Comparison of ENCODE assay signal across 8 cellular contexts in genomic region chr15:72197045-72197459, GRCh38. TPM values are rescaled to one million over a fixed set of nuclear protein-coding genes. Genes with fewer than 3 reads are reported as not detected.
DNase-seq lines count a peak whose midpoint lies in the region; ATAC-seq and TF ChIP-seq lines count a peak whose summit lies in the region.

No MANE protein-coding gene starts in this region.

- H3K27ac ChIP-seq in lower lobe of right lung (peak overlapping the region; percentile 84), suprapubic skin (peak overlapping the region; percentile 16)

- TF ChIP-seq EP300 in suprapubic skin (IDR thresholded peaks at IDR 0.05) = no peak

- intact Hi-C loops in lower lobe of right lung (cut with DNase I) = loop anchor here (10.0 kb wide), 1 partner anchor 68 kb away; no protein-coding TSS in a partner anchor

- TF ChIP-seq CTCF in choroid plexus epithelial cell (conservative IDR thresholded peaks at IDR 0.05; ENCODE audit: low read depth, low read length) (no peak), lower lobe of right lung (IDR thresholded peaks at IDR 0.05) (no peak), suprapubic skin (IDR thresholded peaks at IDR 0.05) (no peak)

- 13% methylated on average over 20 of the region's 35 CpGs for WGBS in suprapubic skin

- DNase-seq in NCI-H748 (lab: John Stamatoyannopoulos, UW; ENCODE audit: unreplicated experiment) = peak; percentile 28
- no peak for DNase-seq in NCI-H748 treated with DMSO at 0.1 percent for 48 hours (lab: John Stamatoyannopoulos, UW)
- no peak for DNase-seq in choroid plexus epithelial cell (ENCODE audit: low read depth)
- no peak for DNase-seq in lower lobe of right lung
- no peak for DNase-seq in suprapubic skin (ENCODE audit: low spot score in 2 of 2)
- no peak for DNase-seq in AG08395 (ENCODE audit: low spot score)
- no peak for DNase-seq in stimulated activated CD4-positive, alpha-beta T cell treated with anti-CD3 and anti-CD28 coated beads, Interleukin-2, amount 100 ng/mL, for 24 hours

- ATAC-seq in lower lobe of right lung (peak in 1 of 2 donors; percentile 24), HG02884 (IDR thresholded peaks at IDR 0.05; ENCODE audit: unreplicated experiment) (no peak)

- H3K4me1 ChIP-seq in lower lobe of right lung (peaks cover 29% of the 10 kb centered on the region), suprapubic skin (peaks cover 27% of the 10 kb centered on the region)

- peaks cover 34% of the 10 kb centered on the region for H3K36me3 ChIP-seq in lower lobe of right lung
- peaks cover 36% of the 10 kb centered on the region for H3K36me3 ChIP-seq in suprapubic skin

- TF ChIP-seq POLR2A in suprapubic skin (IDR thresholded peaks at IDR 0.05) = no peak

- H3K4me3 ChIP-seq in choroid plexus epithelial cell (ENCODE audit: low read depth, low read length) = peak overlapping the region; percentile 53
- H3K4me3 ChIP-seq in lower lobe of right lung = peak overlapping the region; percentile 57
- H3K4me3 ChIP-seq in suprapubic skin = peak overlapping the region; percentile 59

- no peaks in the 10 kb centered on the region for H3K9me3 ChIP-seq in lower lobe of right lung
- no peaks in the 10 kb centered on the region for H3K9me3 ChIP-seq in suprapubic skin

- peaks cover 12% of the 10 kb centered on the region for H3K27me3 ChIP-seq in lower lobe of right lung (ENCODE audit: low read depth)
- H3K27me3 ChIP-seq in suprapubic skin = no peaks in the 10 kb centered on the region

RNA-seq across cellular contexts. Expression of gene GRAMD2A, which starts 0.5 kb away (rescaled TPM):
- 29.3 TPM for total RNA-seq in lower lobe of right lung
- total RNA-seq in suprapubic skin = 10 to 100 TPM in 2 of 4 donors, 1 to 10 TPM in 2; 3.6 to 13.1 (median 9.0) TPM

RNA-seq across cellular contexts. Expression of gene PKM, which starts 33.9 kb away (rescaled TPM):
- 443 TPM for total RNA-seq in lower lobe of right lung
- total RNA-seq in suprapubic skin = 100 to 1,000 TPM; 294 to 522 (median 411) TPM
